10 cellular contexts compared by ENCODE assay signal in the genomic region with DNA sequence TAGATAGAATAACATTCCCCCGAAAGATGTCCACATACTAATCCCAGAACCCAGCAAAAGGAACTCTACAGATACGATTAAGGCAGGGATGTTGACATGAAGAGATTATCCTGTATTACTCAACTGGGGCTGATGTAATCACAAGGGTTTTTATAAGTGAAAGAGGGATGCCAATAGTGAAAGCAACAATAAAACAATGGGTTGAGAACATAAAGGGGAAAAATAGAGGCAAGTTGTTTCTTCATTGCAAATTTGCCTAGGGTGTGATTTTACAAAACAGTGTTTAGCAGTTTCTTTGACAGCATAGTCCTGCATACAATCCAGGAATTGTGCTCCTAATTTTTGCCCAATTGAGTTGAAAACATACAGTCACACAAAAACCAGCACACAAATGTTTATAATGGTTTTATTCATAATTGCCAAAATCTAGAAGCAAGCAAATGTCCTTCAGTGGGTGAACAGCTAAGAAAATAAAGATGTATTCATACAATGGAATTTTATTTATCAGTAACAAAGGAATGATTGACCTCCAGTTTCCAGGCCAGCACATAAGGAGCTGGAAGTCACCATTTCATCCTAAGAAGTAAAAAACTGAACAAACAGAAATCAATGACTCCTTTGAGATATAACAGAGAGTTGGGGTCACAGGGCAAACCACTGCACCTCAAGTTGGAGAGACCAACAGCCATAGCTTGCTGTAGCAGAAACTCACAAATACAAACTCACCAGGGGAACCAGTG.
DNase-seq lines count a peak whose midpoint lies in the region; ATAC-seq, FAIRE-seq and TF ChIP-seq lines count a peak whose summit lies in the region.
"Had no signal": no experiment of that assay in that cellular context is flagged by ENCODE, and none has a peak within 500 bp of the region (broad histone marks: within the 10 kb centered on the region; RNA-seq: fewer than 3 reads in every experiment).

No MANE protein-coding gene starts in this region.

- no peaks in the 10 kb centered on the region for H3K27me3 ChIP-seq in prostate gland (replicated peaks; ENCODE audit: insufficient read depth)

- TF ChIP-seq POLR2A in prostate gland (IDR thresholded peaks at IDR 0.05), result no peak

- no peaks in the 10 kb centered on the region for H3K9me3 Mint-ChIP-seq in effector memory CD8-positive, alpha-beta T cell

- H3K4me1 Mint-ChIP-seq in effector memory CD8-positive, alpha-beta T cell (ENCODE audit: low read depth in 2 of 2), result peaks cover 2 to 10% of the 10 kb centered on the region in 2 donors

- no peak for TF ChIP-seq CTCF in prostate gland (IDR thresholded peaks at IDR 0.05)

- no peak overlapping the region for H3K27ac ChIP-seq in prostate gland
- H3K27ac ChIP-seq: thoracic aorta had no signal

- no peaks in the 10 kb centered on the region for H3K27me3 Mint-ChIP-seq in effector memory CD8-positive, alpha-beta T cell

- DNase-seq in AG08396 (ENCODE audit: low spot score) (peak; percentile 18), HS-5 (ENCODE audit: low read depth) (peak; percentile 5), kidney tubule cell (ENCODE audit: low spot score) (peak; percentile 36), prostate gland (ENCODE audit: low spot score) (no peak)
- DNase-seq in effector memory CD8-positive, alpha-beta T cell, result no peak
- DNase-seq in activated CD8-positive, alpha-beta memory T cell treated with anti-CD3 and anti-CD28 coated beads for 24 hours, result no peak
- DNase-seq: NCI-H146 had no signal

- no peaks in the 10 kb centered on the region for H3K4me1 ChIP-seq in prostate gland (replicated peaks)

- H3K4me3 ChIP-seq in prostate gland, result no peak overlapping the region
- H3K4me3 ChIP-seq: thoracic aorta had no signal

- no peaks in the 10 kb centered on the region for H3K36me3 ChIP-seq in prostate gland
- H3K36me3 ChIP-seq: thoracic aorta had no signal

- no peak overlapping the region for H3K4me3 Mint-ChIP-seq in effector memory CD8-positive, alpha-beta T cell

- 84% methylated on average over 2 of the region's 2 CpGs for WGBS in prostate gland

- no peaks in the 10 kb centered on the region for H3K9me3 ChIP-seq in prostate gland
- H3K9me3 ChIP-seq: thoracic aorta had no signal

- peak; percentile 66 for FAIRE-seq in colon (lab: Jason Lieb, UNC)

- ATAC-seq in effector memory CD8-positive, alpha-beta T cell (replicated peaks), result no peak
- no peak for ATAC-seq in HG03139 (IDR thresholded peaks at IDR 0.05; ENCODE audit: unreplicated experiment)

- H3K36me3 Mint-ChIP-seq in effector memory CD8-positive, alpha-beta T cell (ENCODE audit: insufficient read depth), result peaks cover 6% of the 10 kb centered on the region

- intact Hi-C loops in prostate gland (cut with DNase I), result no loop called here

- H3K27ac Mint-ChIP-seq in effector memory CD8-positive, alpha-beta T cell, result no peak overlapping the region

Comparison
In these comparisons a context has a peak if more than half of its experiments do, and no peak if none do; other contexts are left out.
1. DNase-seq: peak in AG08396 (single experiment), HS-5 (single experiment) and kidney tubule cell (single experiment); none in prostate gland (single experiment), effector memory CD8-positive, alpha-beta T cell (0 of 3) and activated CD8-positive, alpha-beta memory T cell treated with anti-CD3 and anti-CD28 coated beads for 24 hours (single experiment).